Comparison of ENCODE assay signal across 21 cellular contexts in genomic region chr1:162386292-162387225, GRCh38.
A peak's percentile ranks its signal among the peaks of the same experiment; 100 is the strongest.
DNase-seq lines count a peak whose midpoint lies in the region; ATAC-seq and TF ChIP-seq lines count a peak whose summit lies in the region.
"Had no signal": no experiment of that assay in that cellular context is flagged by ENCODE, and none has a peak within 500 bp of the region (broad histone marks: within the 10 kb centered on the region; RNA-seq: fewer than 3 reads in every experiment).

No MANE protein-coding gene starts in this region.

- ATAC-seq in GM19455 (IDR thresholded peaks at IDR 0.05; ENCODE audit: unreplicated experiment), result no peak

- no peaks in the 10 kb centered on the region for H4K20me1 ChIP-seq in BLaER1 treated with 17β-estradiol and CSF1 and Interleukin-3, amounts not matched to agents 10 nM and 100 nM
- no peaks in the 10 kb centered on the region for H4K20me1 ChIP-seq in MM.1S (ENCODE audit: insufficient read depth, low read length)

- no peaks in the 10 kb centered on the region for H3K79me2 ChIP-seq in MM.1S (ENCODE audit: low read length)

- H3K9ac ChIP-seq in BLaER1 treated with 17β-estradiol and CSF1 and Interleukin-3, amounts not matched to agents 10 nM and 100 nM, result no peak overlapping the region
- no peak overlapping the region for H3K9ac ChIP-seq in MM.1S (ENCODE audit: low read length)

- no peaks in the 10 kb centered on the region for H3K36me3 ChIP-seq in BLaER1 treated with 17β-estradiol and CSF1 and Interleukin-3, amounts not matched to agents 10 nM and 100 nM
- H3K36me3 ChIP-seq in MM.1S (replicated peaks; ENCODE audit: insufficient read depth, low read length), result no peaks in the 10 kb centered on the region
- H3K36me3 ChIP-seq: MG63 had no signal

- H3F3A ChIP-seq in MM.1S (ENCODE audit: insufficient read depth, low read length), result no peaks in the 10 kb centered on the region

- H3K27ac Mint-ChIP-seq in nephron, result peak overlapping the region in 2 of 3 experiments; percentile 82 to 96
- H3K27ac Mint-ChIP-seq: CD4-positive, alpha-beta T cell; HFFc6 had no signal

- H2AFZ ChIP-seq in MM.1S (ENCODE audit: low read length), result no peak overlapping the region

- TF ChIP-seq CTCF in nephron (IDR thresholded peaks at IDR 0.05; ENCODE audit: unreplicated experiment in 3 of 3), result no peak
- TF ChIP-seq CTCF in MM.1S (IDR thresholded peaks at IDR 0.05; ENCODE audit: low read length), result no peak

- no peaks in the 10 kb centered on the region for H3K27me3 ChIP-seq in BLaER1 treated with 17β-estradiol and CSF1 and Interleukin-3, amounts not matched to agents 10 nM and 100 nM
- H3K27me3 ChIP-seq in MM.1S (replicated peaks; ENCODE audit: insufficient read depth, low read length), result no peaks in the 10 kb centered on the region
- H3K27me3 ChIP-seq: MG63 had no signal

- H3K4me1 Mint-ChIP-seq in nephron, result peaks cover 38% of the 10 kb centered on the region

- H3K9me3 Mint-ChIP-seq in nephron, result no peaks in the 10 kb centered on the region
- H3K9me3 Mint-ChIP-seq: CD4-positive, alpha-beta T cell; HFFc6 had no signal

- H3K36me3 Mint-ChIP-seq in nephron (ENCODE audit: low read depth), result peaks cover 4% of the 10 kb centered on the region

- no peaks in the 10 kb centered on the region for H3K9me3 ChIP-seq in BLaER1 treated with 17β-estradiol and CSF1 and Interleukin-3, amounts not matched to agents 10 nM and 100 nM (replicated peaks in 1 of 11)
- no peaks in the 10 kb centered on the region for H3K9me3 ChIP-seq in MM.1S (replicated peaks; ENCODE audit: insufficient read depth, low read length)
- H3K9me3 ChIP-seq: MG63 had no signal

- H3K27me3 Mint-ChIP-seq in nephron (ENCODE audit: low read depth), result no peaks in the 10 kb centered on the region

- peaks cover 27 to 58% (median 49%) of the 10 kb centered on the region in 10 experiments for H3K4me1 ChIP-seq in BLaER1 treated with 17β-estradiol and CSF1 and Interleukin-3, amounts not matched to agents 10 nM and 100 nM
- peaks cover 12% of the 10 kb centered on the region for H3K4me1 ChIP-seq in MM.1S (ENCODE audit: low read length)

- H3K27ac ChIP-seq in BLaER1 treated with 17β-estradiol and CSF1 and Interleukin-3, amounts not matched to agents 10 nM and 100 nM, result peak overlapping the region in 3 of 11 experiments; percentile 20 to 85 (median 79); a peak in 6 of 22 replicates
- no peak overlapping the region for H3K27ac ChIP-seq in MM.1S (ENCODE audit: low read length)

- no peak overlapping the region for H3K4me3 Mint-ChIP-seq in nephron
- H3K4me3 Mint-ChIP-seq: CD4-positive, alpha-beta T cell; HFFc6 had no signal

- peak; percentile 92 for DNase-seq in OCI-M1 (lab: John Stamatoyannopoulos, UW)
- DNase-seq in ecto neural progenitor cell (ENCODE audit: low spot score), result peak; percentile 34
- no peak for DNase-seq in pons (ENCODE audit: low spot score)
- no peak for DNase-seq in stimulated activated CD4-positive, alpha-beta T cell treated with anti-CD3 and anti-CD28 coated beads, Interleukin-1b, Interleukin-23, amount 100 ng/mL, for 48 hours
- DNase-seq in MM.1S, result no peak
- DNase-seq: ACHN; CD4-positive, alpha-beta T cell; DMS79 treated with DMSO at 0.1 percent for 48 hours; GDM1; GOT3; HFFc6; KG1; MG63; NCI-H1105; NCI-H1930; NCI-H2171; NCI-H446 treated with DMSO at 0.1 percent for 48 hours; NCI-H748 treated with DMSO at 0.1 percent for 48 hours had no signal

- peak overlapping the region in 10 of 11 experiments; percentile 25 to 92 (median 81); a peak in 19 of 22 replicates for H3K4me2 ChIP-seq in BLaER1 treated with 17β-estradiol and CSF1 and Interleukin-3, amounts not matched to agents 10 nM and 100 nM
- no peak overlapping the region for H3K4me2 ChIP-seq in MM.1S (ENCODE audit: low read depth, low read length)

- no peaks in the 10 kb centered on the region for H3K9me2 ChIP-seq in MM.1S (replicated peaks; ENCODE audit: insufficient read depth, low read length)

- H3K4me3 ChIP-seq in BLaER1 treated with 17β-estradiol and CSF1 and Interleukin-3, amounts not matched to agents 10 nM and 100 nM, result no peak overlapping the region
- no peak overlapping the region for H3K4me3 ChIP-seq in MM.1S (ENCODE audit: low read length)
- H3K4me3 ChIP-seq: MG63 had no signal

Comparison
In these comparisons a context has a peak if more than half of its experiments do, and no peak if none do; other contexts are left out.
1. DNase-seq: peak in OCI-M1 (single experiment) and ecto neural progenitor cell (single experiment); none in pons (single experiment), stimulated activated CD4-positive, alpha-beta T cell treated with anti-CD3 and anti-CD28 coated beads, Interleukin-1b, Interleukin-23, amount 100 ng/mL, for 48 hours (single experiment) and MM.1S (single experiment).